ENCODE assay signal across 8 cellular contexts in genomic region chr1:210360852-210361477, GRCh38. TPM values are rescaled to one million over a fixed set of nuclear protein-coding genes. Genes with fewer than 3 reads are reported as not detected.
DNase-seq lines count a peak whose midpoint lies in the region; ATAC-seq and TF ChIP-seq lines count a peak whose summit lies in the region.

No MANE protein-coding gene starts in this region.

- H3K27ac ChIP-seq in IMR-90 (ENCODE audit: insufficient read depth, low read length), result no peak overlapping the region

- peaks cover 3% of the 10 kb centered on the region; the same call in 1 of the 2 replicates for H3K4me1 ChIP-seq in IMR-90 (ENCODE audit: control insufficient read depth, insufficient read depth, low read length)

- H3K4me1 Mint-ChIP-seq in WTC11, result peaks cover 40% of the 10 kb centered on the region
- no peaks in the 10 kb centered on the region for H3K4me1 Mint-ChIP-seq in stimulated activated effector memory CD8-positive, alpha-beta T cell treated with anti-CD3 and anti-CD28 coated beads, Interleukin-12 subunit alpha, Interleukin-12 subunit beta, amount 100 ng/mL, for 72 hours

- H3K79me1 ChIP-seq in IMR-90 (ENCODE audit: low read depth in 1 of 2, low read length in 2 of 2), result no peaks in the 10 kb centered on the region

- H3K14ac ChIP-seq in IMR-90 (replicated peaks; ENCODE audit: low read depth, low read length), result no peak overlapping the region

- H3K9ac ChIP-seq in IMR-90 (ENCODE audit: low read depth, low read length), result no peak overlapping the region

- H2AK5ac ChIP-seq in IMR-90 (ENCODE audit: low read depth, low read length), result no peak overlapping the region

- no TSS peak for BruUV-seq in IMR-90 (replicated peaks; lab: Mats Ljungman, UMichigan)

- no peak overlapping the region; the same call in 1 of the 2 replicates for H3K4ac ChIP-seq in IMR-90 (ENCODE audit: low read depth, low read length)

- H3K27ac Mint-ChIP-seq in WTC11, result no peak overlapping the region
- H3K27ac Mint-ChIP-seq in stimulated activated effector memory CD8-positive, alpha-beta T cell treated with anti-CD3 and anti-CD28 coated beads, Interleukin-12 subunit alpha, Interleukin-12 subunit beta, amount 100 ng/mL, for 72 hours, result no peak overlapping the region

- H3K4me2 ChIP-seq in IMR-90 (ENCODE audit: low read depth, low read length), result no peak overlapping the region; the same call in 1 of the 2 replicates

- CTCF ChIA-PET in IMR-90 (lab: Yijun Ruan, JAX) (interaction anchor here (0.6 to 2.9 kb wide), 24 partner anchors 8 to 773 kb away, joined by 3 to 23 read pairs (median 4); partner anchors contain the start of genes HHAT and KCNH1), WTC11 (lab: Charles Lee) (interaction anchor here (0.6 to 3.7 kb wide), 15 partner anchors 9 to 773 kb away, joined by 3 to 31 read pairs (median 3); partner anchors contain the start of gene KCNH1)

- no peaks in the 10 kb centered on the region for H3K36me3 Mint-ChIP-seq in WTC11
- no peaks in the 10 kb centered on the region for H3K36me3 Mint-ChIP-seq in stimulated activated effector memory CD8-positive, alpha-beta T cell treated with anti-CD3 and anti-CD28 coated beads, Interleukin-12 subunit alpha, Interleukin-12 subunit beta, amount 100 ng/mL, for 72 hours

- H3K18ac ChIP-seq in IMR-90 (ENCODE audit: low read depth, low read length), result no peak overlapping the region

- POLR2A ChIA-PET in IMR-90 (lab: Charles Lee; ENCODE audit: unreplicated experiment) (interaction anchor here (0.5 kb wide), 1 partner anchor 35 kb away, joined by 19 read pairs; no protein-coding TSS in a partner anchor), WTC11 (lab: Charles Lee) (interaction anchor here (0.8 to 1.8 kb wide), 2 partner anchors 9 to 13 kb away, joined by 5 to 8 read pairs; no protein-coding TSS in a partner anchor)

- TF ChIP-seq CTCF in AG09309 (IDR thresholded peaks at IDR 0.05; ENCODE audit: control insufficient read depth, insufficient read depth, low read depth, low read length, missing control alignments), result peak; percentile 80
- TF ChIP-seq CTCF in GM13976 (IDR thresholded peaks at IDR 0.05; ENCODE audit: borderline replicate concordance, control extremely low read depth, extremely low read depth, insufficient read depth, missing control alignments), result peak; percentile 29
- peak; percentile 85 for TF ChIP-seq CTCF in IMR-90 (conservative IDR thresholded peaks at IDR 0.05; ENCODE audit: low read depth, low read length)
- TF ChIP-seq CTCF in WTC11 (IDR thresholded peaks at IDR 0.05), result no peak

- H4K20me1 ChIP-seq in IMR-90 (ENCODE audit: insufficient read depth, low read length), result no peaks in the 10 kb centered on the region

- H2BK5ac ChIP-seq in IMR-90 (ENCODE audit: low read depth, low read length, poor library complexity, severe bottlenecking), result no peak overlapping the region

- no peak overlapping the region for H4K5ac ChIP-seq in IMR-90 (ENCODE audit: low read depth, low read length)

- H3K36me3 ChIP-seq in IMR-90 (ENCODE audit: control insufficient read depth, insufficient read depth, low read length), result no peaks in the 10 kb centered on the region

- no peak overlapping the region for H3K4me3 ChIP-seq in AG09309 (ENCODE audit: control insufficient read depth, low read depth, low read length)
- H3K4me3 ChIP-seq in IMR-90 (ENCODE audit: insufficient read depth, low read depth, low read length), result no peak overlapping the region

- TF ChIP-seq RAD21 in IMR-90 (IDR thresholded peaks at IDR 0.05; ENCODE audit: low read length), result peak; percentile 80

- no peaks in the 10 kb centered on the region; the same call in 1 of the 2 replicates for H3K27me3 ChIP-seq in IMR-90 (ENCODE audit: control insufficient read depth, insufficient read depth, low read length)

- intact Hi-C loops in IMR-90 (cut with micrococcal nuclease), result loop anchor here (1.0 to 2.0 kb wide), 2 partner anchors 26 to 39 kb away; no protein-coding TSS in a partner anchor
- intact Hi-C loops in left cardiac atrium (cut with DNase I), result loop anchor here in 1 of 2 donors (5.0 kb wide), 1 partner anchor 41 kb away; no protein-coding TSS in a partner anchor

- no peak overlapping the region for H2AK9ac ChIP-seq in IMR-90 (replicated peaks; ENCODE audit: low read depth, low read length, poor library complexity)

- H2BK15ac ChIP-seq in IMR-90 (ENCODE audit: low read depth, low read length), result no peak overlapping the region

- H3K4me3 Mint-ChIP-seq in WTC11, result no peak overlapping the region
- H3K4me3 Mint-ChIP-seq in stimulated activated effector memory CD8-positive, alpha-beta T cell treated with anti-CD3 and anti-CD28 coated beads, Interleukin-12 subunit alpha, Interleukin-12 subunit beta, amount 100 ng/mL, for 72 hours, result no peak overlapping the region

- ATAC-seq in IMR-90 (ENCODE audit: low read depth), result peak; percentile 91
- peak; percentile 56 for ATAC-seq in WTC11
- ATAC-seq in left cardiac atrium, result peak; percentile 51 to 67
- ATAC-seq in stimulated activated effector memory CD8-positive, alpha-beta T cell treated with anti-CD3 and anti-CD28 coated beads, Interleukin-12 subunit alpha, Interleukin-12 subunit beta, amount 100 ng/mL, for 72 hours, result peak; percentile 68
- no peak for ATAC-seq in HG03095 (IDR thresholded peaks at IDR 0.05; ENCODE audit: unreplicated experiment)
- no peak for ATAC-seq in HG02759 (IDR thresholded peaks at IDR 0.05; ENCODE audit: unreplicated experiment)

- no peak overlapping the region for H3K56ac ChIP-seq in IMR-90 (ENCODE audit: extremely low read depth, insufficient read depth, low read length)

- 0% methylated on average over 1 of the region's 10 CpGs; no CpG with 5 or more reads in 1 of the 2 experiments for WGBS in IMR-90 (ENCODE audit: extremely low coverage in 2 of 2, insufficient read length in 1 of 2), 2 experiments

- peaks cover 12% of the 10 kb centered on the region for H3K27me3 Mint-ChIP-seq in WTC11 (ENCODE audit: low read depth)

- H3K9me3 ChIP-seq in IMR-90 (ENCODE audit: control insufficient read depth, insufficient read depth, low read length), result no peaks in the 10 kb centered on the region

- no peak overlapping the region for H2BK120ac ChIP-seq in IMR-90 (ENCODE audit: low read depth, low read length)

- no peak overlapping the region for H4K91ac ChIP-seq in IMR-90 (ENCODE audit: insufficient read depth, low read depth, low read length)

- H2BK20ac ChIP-seq in IMR-90 (ENCODE audit: low read depth, low read length), result no peak overlapping the region

- H4K8ac ChIP-seq in IMR-90 (ENCODE audit: low read depth in 2 of 2, low read length in 2 of 2), result no peak overlapping the region

- H2AFZ ChIP-seq in IMR-90 (replicated peaks; ENCODE audit: low read length, poor library complexity), result no peak overlapping the region

- H3K23ac ChIP-seq in IMR-90 (ENCODE audit: low read depth, low read length), result peak overlapping the region; percentile 82; the same call in 1 of the 2 replicates

- H3K9me3 Mint-ChIP-seq in WTC11, result 0 out of 2 replicates have a peak, but pooled peaks cover 3% of the 10 kb centered on the region
- no peaks in the 10 kb centered on the region for H3K9me3 Mint-ChIP-seq in stimulated activated effector memory CD8-positive, alpha-beta T cell treated with anti-CD3 and anti-CD28 coated beads, Interleukin-12 subunit alpha, Interleukin-12 subunit beta, amount 100 ng/mL, for 72 hours

- no peaks in the 10 kb centered on the region for H3K9me1 ChIP-seq in IMR-90 (ENCODE audit: insufficient read depth, low read length)

- dilution Hi-C loops in IMR-90 (cut with HindIII; ENCODE audit: low sequenced_read_pairs, unreplicated experiment), result no loop called here

- TF ChIP-seq POLR2A in IMR-90 (IDR thresholded peaks at IDR 0.05; ENCODE audit: low read depth, low read length), result no peak

- in situ Hi-C loops in GM13976 (cut with MboI; ENCODE audit: low sequenced_read_pairs, unreplicated experiment), result no loop called here
- in situ Hi-C loops in IMR-90 (cut with MboI; ENCODE audit: low sequenced_read_pairs), result loop anchor here (5.0 kb wide), 1 partner anchor 36 kb away; no protein-coding TSS in a partner anchor

- no peak for DNase-seq in AG09309 (ENCODE audit: low read depth)
- peak; percentile 57 for DNase-seq in GM13976 (ENCODE audit: low spot score)
- DNase-seq in IMR-90, result peak; percentile 74
- DNase-seq in WTC11 (ENCODE audit: low spot score), result no peak
- DNase-seq in left cardiac atrium, result no peak
- DNase-seq in stimulated activated effector memory CD8-positive, alpha-beta T cell treated with anti-CD3 and anti-CD28 coated beads, Interleukin-12 subunit alpha, Interleukin-12 subunit beta, amount 100 ng/mL, for 72 hours (ENCODE audit: low spot score in 2 of 2), result no peak

TF ChIP-seq in IMR-90, 13 proteins besides CTCF, POLR2A, EP300 and RAD21:
- TF ChIP-seq SMC3 (IDR thresholded peaks at IDR 0.05; ENCODE audit: low read depth, low read length), result peak; percentile 74
- no peak for TF ChIP-seq USF2 (IDR thresholded peaks at IDR 0.05; ENCODE audit: low read depth, low read length)

TF ChIP-seq in WTC11, 78 proteins besides CTCF, POLR2A, EP300 and RAD21 (continues in another document):
- TF ChIP-seq FOXJ3 (CRISPR knock-in tag; IDR thresholded peaks at IDR 0.05; ENCODE audit: borderline replicate concordance) (no peak), TCF7 (CRISPR knock-in tag; IDR thresholded peaks at IDR 0.05; ENCODE audit: low read depth) (no peak), USF1 (CRISPR knock-in tag; IDR thresholded peaks at IDR 0.05) (no peak), TP53 (CRISPR knock-in tag; IDR thresholded peaks at IDR 0.05) (no peak), USF2 (CRISPR knock-in tag; IDR thresholded peaks at IDR 0.05) (no peak), JUN (CRISPR knock-in tag; IDR thresholded peaks at IDR 0.05) (no peak), ATF1 (CRISPR knock-in tag; IDR thresholded peaks at IDR 0.05) (no peak), NR3C1 (CRISPR knock-in tag; conservative IDR thresholded peaks at IDR 0.05; ENCODE audit: low read depth) (no peak)

RNA-seq across cellular contexts. Expression of gene HHAT, which starts 32.3 kb away (rescaled TPM):
- 2.5 and 2.8 TPM in 2 replicates for total RNA-seq in IMR-90 (2012; rRNA removed)
- polyA plus RNA-seq in IMR-90 (2012; rRNA removed), result 1.2 and 1.7 TPM in 2 replicates
- 1.0 and 2.5 TPM in 2 replicates for polyA plus RNA-seq in IMR-90 (2012; cell fraction: cytosol; rRNA removed)
- polyA plus RNA-seq in IMR-90 (2012; cell fraction: nucleus; rRNA removed; ENCODE audit: low replicate concordance), result 1.1 and 1.9 TPM in 2 replicates
- 0.39 to 0.69 TPM (median 0.66 TPM) in 3 replicates for total RNA-seq in WTC11 (2021)
- 1 to 10 TPM; 1.6 to 2.5 TPM for total RNA-seq in left cardiac atrium

Comparison
In these comparisons a context has a peak if more than half of its experiments do, and no peak if none do; other contexts are left out.
1. DNase-seq: peak in GM13976 (single experiment) and IMR-90 (single experiment); none in AG09309 (single experiment), WTC11 (single experiment), left cardiac atrium (single experiment) and stimulated activated effector memory CD8-positive, alpha-beta T cell treated with anti-CD3 and anti-CD28 coated beads, Interleukin-12 subunit alpha, Interleukin-12 subunit beta, amount 100 ng/mL, for 72 hours (0 of 2).
2. ATAC-seq: peak in IMR-90 (single experiment), WTC11 (single experiment), left cardiac atrium (2 of 2) and stimulated activated effector memory CD8-positive, alpha-beta T cell treated with anti-CD3 and anti-CD28 coated beads, Interleukin-12 subunit alpha, Interleukin-12 subunit beta, amount 100 ng/mL, for 72 hours (single experiment); none in HG03095 (single experiment) and HG02759 (single experiment).